8 cellular contexts compared by ENCODE assay signal in the genomic region with DNA sequence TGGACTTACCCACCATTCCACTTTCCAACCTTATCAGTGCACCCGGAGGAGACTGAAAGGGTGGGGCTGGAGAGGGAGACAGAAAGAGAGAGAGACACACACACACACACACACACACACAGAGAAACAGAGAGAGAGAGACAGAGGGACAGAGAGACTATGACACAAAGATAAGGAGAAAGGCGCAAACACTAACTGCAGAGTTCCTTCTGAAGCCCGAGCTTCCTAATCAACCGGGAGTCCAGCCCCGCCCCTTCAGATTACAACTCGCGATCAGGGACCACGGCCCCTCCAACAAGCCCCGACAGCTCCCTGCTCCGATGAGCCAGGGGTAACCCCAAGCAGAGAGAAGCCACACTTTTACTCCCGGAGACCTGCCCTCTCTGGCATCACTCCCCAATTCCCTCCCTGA. TPM values are rescaled to one million over a fixed set of nuclear protein-coding genes. Genes with fewer than 3 reads are reported as not detected.
DNase-seq lines count a peak whose midpoint lies in the region; ATAC-seq and TF ChIP-seq lines count a peak whose summit lies in the region.

No MANE protein-coding gene starts in this region.

- intact Hi-C loops in vagina (cut with DNase I): no loop called here

- H3K27ac ChIP-seq in AG04450 (ENCODE audit: low read depth, low read length) (no peak overlapping the region), caudate nucleus (ENCODE audit: low read depth, low read length) (peak overlapping the region; percentile 22), lung (ENCODE audit: low read depth in 1 of 2, low read length in 1 of 2) (peak overlapping the region in 1 of 2 donors; percentile 52), vagina (peak overlapping the region; percentile 75)

- H3K9me3 ChIP-seq in AG04450 (ENCODE audit: control insufficient read depth, insufficient read depth, low read length) (no peaks in the 10 kb centered on the region), lung (ENCODE audit: control insufficient read depth in 2 of 2, insufficient read depth in 1 of 2, low read length in 1 of 2) (no peaks in the 10 kb centered on the region), vagina (no peaks in the 10 kb centered on the region)

- H3K27me3 ChIP-seq in AG04450 (ENCODE audit: control insufficient read depth, insufficient read depth, low read length) (peaks cover 2% of the 10 kb centered on the region), lung (ENCODE audit: control insufficient read depth, insufficient read depth) (no peaks in the 10 kb centered on the region), vagina (no peaks in the 10 kb centered on the region)

- ATAC-seq in lung (ENCODE audit: insufficient read depth, low FRiP score) (no peak), HG03565 (IDR thresholded peaks at IDR 0.05; ENCODE audit: unreplicated experiment) (no peak)

- peaks cover 0 to 3% of the 10 kb centered on the region in 2 donors for H3K4me1 ChIP-seq in lung (ENCODE audit: control insufficient read depth in 2 of 2, insufficient read depth in 2 of 2, low read length in 2 of 2)
- H3K4me1 ChIP-seq in vagina: peaks cover 31% of the 10 kb centered on the region

- TF ChIP-seq CTCF in AG04450 (IDR thresholded peaks at IDR 0.05; ENCODE audit: low read depth, low read length): no peak
- TF ChIP-seq CTCF in lung (IDR thresholded peaks at IDR 0.05; ENCODE audit: control extremely low read depth, extremely low read depth): no peak
- no peak for TF ChIP-seq CTCF in vagina (IDR thresholded peaks at IDR 0.05)

- DNase-seq in AG04450 (ENCODE audit: low read depth, low spot score) (no peak), caudate nucleus (lab: John Stamatoyannopoulos, UW) (no peak), lung (ENCODE audit: low spot score) (no peak), vagina (ENCODE audit: extremely low spot score in 2 of 2) (no peak), SKM-1 treated with dmso at 0.1 percent for 144 hours (lab: John Stamatoyannopoulos, UW; ENCODE audit: unreplicated experiment) (no peak), mucosa of gallbladder (ENCODE audit: low spot score) (no peak)
- DNase-seq in Jurkat, Clone E6-1 (ENCODE audit: low read depth, low spot score): no peak

- POLR2A ChIA-PET in AG04450 (lab: Yijun Ruan, JAX): interaction anchor here (0.6 to 2.0 kb wide), 6 partner anchors 9 to 92 kb away, joined by 3 to 9 read pairs (median 5); a partner anchor contains a TSS

- 5% methylated on average over 11 of the region's 11 CpGs for WGBS in lung, 2 donors

- H3K36me3 ChIP-seq in lung (ENCODE audit: control insufficient read depth in 2 of 2, insufficient read depth in 2 of 2, low read length in 2 of 2): no peaks in the 10 kb centered on the region
- H3K36me3 ChIP-seq in vagina: no peaks in the 10 kb centered on the region

- peak overlapping the region; percentile 63 for H3K4me3 ChIP-seq in AG04450 (ENCODE audit: low read depth, low read length)
- peak overlapping the region; percentile 46 for H3K4me3 ChIP-seq in Jurkat, Clone E6-1 (ENCODE audit: low read length)
- H3K4me3 ChIP-seq in lung: peak overlapping the region; percentile 26
- peak overlapping the region; percentile 56 to 57 for H3K4me3 ChIP-seq in vagina

- CTCF ChIA-PET in AG04450 (lab: Charles Lee): interaction anchor here (1.0 to 3.1 kb wide), 3 partner anchors 35 to 240 kb away, joined by 3 to 12 read pairs (median 12); no protein-coding TSS in a partner anchor

- no peak for TF ChIP-seq POLR2A in vagina (IDR thresholded peaks at IDR 0.05)

RNA-seq across cellular contexts. Expression of a gene that starts 0.5 kb away (rescaled TPM):
- polyA plus RNA-seq in AG04450 (2011; rRNA removed) (14.4 and 16.0 TPM in 2 replicates), lung (1 to 10 TPM; 1.5 to 4.2 TPM)
- polyA minus RNA-seq in AG04450 (2011; rRNA and poly(A)+ RNA removed): 7.6 and 9.0 TPM in 2 replicates
- 4.4 TPM for polyA plus RNA-seq in Jurkat, Clone E6-1 (2012; ENCODE audit: insufficient read depth, insufficient read length)
- total RNA-seq in lung (1 to 10 TPM; 6.1 to 8.0 TPM), vagina (4.2 TPM), mucosa of gallbladder (11.2 TPM)

RNA-seq across cellular contexts. Expression of a gene that starts 9.3 kb away (rescaled TPM):
- polyA plus RNA-seq in AG04450 (2011; rRNA removed) (2.6 TPM in 2 replicates), lung (under 1 TPM; 0.61 to 0.68 TPM)
- 4.3 and 4.6 TPM in 2 replicates for polyA minus RNA-seq in AG04450 (2011; rRNA and poly(A)+ RNA removed)
- polyA plus RNA-seq in Jurkat, Clone E6-1 (2012; ENCODE audit: insufficient read depth, insufficient read length): 20.1 TPM
- total RNA-seq in lung (1 to 10 TPM; 1.4 to 2.1 TPM), vagina (7.4 TPM), mucosa of gallbladder (5.6 TPM)

RNA-seq across cellular contexts. Expression of a gene that starts 9.4 kb away (rescaled TPM):
- polyA plus RNA-seq in AG04450 (2011; rRNA removed) (3.5 and 6.2 TPM in 2 replicates), lung (10 to 100 TPM; 19.5 to 19.6 TPM)
- 5.3 and 11.4 TPM in 2 replicates for polyA minus RNA-seq in AG04450 (2011; rRNA and poly(A)+ RNA removed)
- polyA plus RNA-seq in Jurkat, Clone E6-1 (2012; ENCODE audit: insufficient read depth, insufficient read length): 21.9 TPM
- total RNA-seq in lung (10 to 100 TPM in 1 of 2 donors, 1 to 10 TPM in 1; 9.8 to 27.9 TPM), vagina (18.2 TPM), mucosa of gallbladder (37.1 TPM)

RNA-seq across cellular contexts. Expression of a gene that starts 9.8 kb away (rescaled TPM):
- polyA plus RNA-seq in AG04450 (2011; rRNA removed) (0.15 and 0.22 TPM in 2 replicates), lung (1 to 10 TPM; 2.0 to 2.8 TPM)
- polyA minus RNA-seq in AG04450 (2011; rRNA and poly(A)+ RNA removed): 0.09 and 0.48 TPM in 2 replicates
- polyA plus RNA-seq in Jurkat, Clone E6-1 (2012; ENCODE audit: insufficient read depth, insufficient read length): 20.1 TPM
- total RNA-seq in lung (1 to 10 TPM; 2.0 to 2.1 TPM), vagina (not detected), mucosa of gallbladder (3.6 TPM)

RNA-seq across cellular contexts. Expression of a gene that starts 19.2 kb away (rescaled TPM):
- polyA plus RNA-seq in AG04450 (2011; rRNA removed) (122 and 160 TPM in 2 replicates), lung (100 to 1,000 TPM; 240 to 288 TPM)
- polyA minus RNA-seq in AG04450 (2011; rRNA and poly(A)+ RNA removed): 30.8 and 37.4 TPM in 2 replicates
- polyA plus RNA-seq in Jurkat, Clone E6-1 (2012; ENCODE audit: insufficient read depth, insufficient read length): 205 TPM
- total RNA-seq in lung (100 to 1,000 TPM in 1 of 2 donors, 10 to 100 TPM in 1; 63.4 to 134 TPM), vagina (161 TPM), mucosa of gallbladder (154 TPM)
